8 cellular contexts compared by ENCODE assay signal in genomic region chr10:69065406-69066361, GRCh38. TPM values are rescaled to one million over a fixed set of nuclear protein-coding genes. Genes with fewer than 3 reads are reported as not detected.
DNase-seq lines count a peak whose midpoint lies in the region; ATAC-seq and TF ChIP-seq lines count a peak whose summit lies in the region.

No MANE protein-coding gene starts in this region.

- TF ChIP-seq CTCF in GM13977 (IDR thresholded peaks at IDR 0.05; ENCODE audit: extremely low read depth, insufficient read depth, missing control alignments) (no peak), smooth muscle cell (IDR thresholded peaks at IDR 0.05; ENCODE audit: borderline replicate concordance, insufficient read depth, poor library complexity, severe bottlenecking) (no peak), MM.1S (IDR thresholded peaks at IDR 0.05; ENCODE audit: low read length) (no peak)

- in situ Hi-C loops in GM13977 (cut with MboI; ENCODE audit: low pct_unique_long_range_greater_than_20kb, low sequenced_read_pairs, unreplicated experiment) = no loop called here

- ATAC-seq in GM21825 (IDR thresholded peaks at IDR 0.05; ENCODE audit: unreplicated experiment) = peak; percentile 65

- H3K4me1 ChIP-seq in duodenal mucosa (ENCODE audit: control insufficient read depth in 1 of 2, insufficient read depth in 2 of 2, low read length in 2 of 2) (peaks cover 6 to 8% of the 10 kb centered on the region in 2 donors), smooth muscle cell (ENCODE audit: low read depth) (no peaks in the 10 kb centered on the region), MM.1S (ENCODE audit: low read length) (peaks cover 11% of the 10 kb centered on the region; the same call in 1 of the 2 replicates)

- no peaks in the 10 kb centered on the region for H3K36me3 ChIP-seq in duodenal mucosa (ENCODE audit: control insufficient read depth in 1 of 2, insufficient read depth in 2 of 2, low read length in 2 of 2)
- no peaks in the 10 kb centered on the region for H3K36me3 ChIP-seq in smooth muscle cell (ENCODE audit: low read depth)
- no peaks in the 10 kb centered on the region for H3K36me3 ChIP-seq in MM.1S (replicated peaks; ENCODE audit: insufficient read depth, low read length)

- H3K27ac ChIP-seq in duodenal mucosa (ENCODE audit: low read depth, low read length) (peak overlapping the region; percentile 39), smooth muscle cell (ENCODE audit: low read depth) (peak overlapping the region; percentile 25), MM.1S (ENCODE audit: low read length) (no peak overlapping the region)

- H3K79me2 ChIP-seq in smooth muscle cell (ENCODE audit: low read depth) (no peaks in the 10 kb centered on the region), MM.1S (ENCODE audit: low read length) (no peaks in the 10 kb centered on the region)

- WGBS in smooth muscle cell (ENCODE audit: low lambda C conversion rate) = 82% methylated on average over 8 of the region's 8 CpGs

- no peaks in the 10 kb centered on the region for H3F3A ChIP-seq in smooth muscle cell (ENCODE audit: low read depth)
- H3F3A ChIP-seq in MM.1S (ENCODE audit: insufficient read depth, low read length) = no peaks in the 10 kb centered on the region

- no peaks in the 10 kb centered on the region for H3K27me3 ChIP-seq in duodenal mucosa (ENCODE audit: control insufficient read depth in 1 of 2, insufficient read depth in 2 of 2, low read length in 2 of 2)
- H3K27me3 ChIP-seq in smooth muscle cell (ENCODE audit: low read depth) = no peaks in the 10 kb centered on the region
- H3K27me3 ChIP-seq in MM.1S (replicated peaks; ENCODE audit: insufficient read depth, low read length) = no peaks in the 10 kb centered on the region

- no peak overlapping the region for H3K4me3 ChIP-seq in duodenal mucosa (ENCODE audit: low read depth in 1 of 2, low read length in 2 of 2)
- H3K4me3 ChIP-seq in smooth muscle cell = no peak overlapping the region
- no peak overlapping the region for H3K4me3 ChIP-seq in MM.1S (ENCODE audit: low read length)

- no peak overlapping the region for H3K4me2 ChIP-seq in smooth muscle cell
- no peak overlapping the region for H3K4me2 ChIP-seq in MM.1S (ENCODE audit: low read depth, low read length)

- H4K20me1 ChIP-seq in smooth muscle cell (ENCODE audit: low read depth) (no peaks in the 10 kb centered on the region), MM.1S (ENCODE audit: insufficient read depth, low read length) (no peaks in the 10 kb centered on the region)

- H2AFZ ChIP-seq in smooth muscle cell (ENCODE audit: low read depth) (no peak overlapping the region), MM.1S (ENCODE audit: low read length) (no peak overlapping the region)

- DNase-seq in GM13977 (ENCODE audit: low spot score) = peak; percentile 72
- DNase-seq in NOMO-1 treated with DMSO at 0.1 percent for 48 hours (lab: John Stamatoyannopoulos, UW; ENCODE audit: unreplicated experiment) = peak; percentile 78
- no peak for DNase-seq in smooth muscle cell (lab: John Stamatoyannopoulos, UW; ENCODE audit: unreplicated experiment)
- DNase-seq in globus pallidus (ENCODE audit: low spot score) = no peak
- DNase-seq in NCI-H1092 (lab: John Stamatoyannopoulos, UW) = no peak
- DNase-seq in MM.1S = no peak

- H3K9me3 ChIP-seq in duodenal mucosa (ENCODE audit: control insufficient read depth in 1 of 2, low read length in 2 of 2) (no peaks in the 10 kb centered on the region), smooth muscle cell (replicated peaks; ENCODE audit: low read depth) (no peaks in the 10 kb centered on the region), MM.1S (replicated peaks; ENCODE audit: insufficient read depth, low read length) (no peaks in the 10 kb centered on the region)

- H3K9me2 ChIP-seq in MM.1S (replicated peaks; ENCODE audit: insufficient read depth, low read length) = no peaks in the 10 kb centered on the region

- H3K9ac ChIP-seq in duodenal mucosa (ENCODE audit: low read depth in 1 of 2, low read length in 2 of 2) (no peak overlapping the region), smooth muscle cell (ENCODE audit: low read depth) (no peak overlapping the region), MM.1S (ENCODE audit: low read length) (no peak overlapping the region)

RNA-seq across cellular contexts. Expression of gene SRGN, which starts 22.2 kb away (rescaled TPM):
- total RNA-seq in smooth muscle cell = not detected in 2 replicates
- not detected in 2 replicates for polyA plus RNA-seq in smooth muscle cell

RNA-seq across cellular contexts. Expression of gene VPS26A, which starts 58.3 kb away (rescaled TPM):
- 28.3 and 46.7 TPM in 2 replicates for total RNA-seq in smooth muscle cell
- 36.8 and 45.4 TPM in 2 replicates for polyA plus RNA-seq in smooth muscle cell

Comparison
In these comparisons a context has a peak if more than half of its experiments do, and no peak if none do; other contexts are left out.
1. DNase-seq: peak in GM13977 (single experiment) and NOMO-1 treated with DMSO at 0.1 percent for 48 hours (single experiment); none in smooth muscle cell (single experiment), globus pallidus (single experiment), NCI-H1092 (single experiment) and MM.1S (single experiment).